15 cellular contexts compared by ENCODE assay signal in genomic region chr12:20120296-20120695, GRCh38.
"Had no signal": no experiment of that assay in that cellular context is flagged by ENCODE, and none has a peak within 500 bp of the region (broad histone marks: within the 10 kb centered on the region; RNA-seq: fewer than 3 reads in every experiment).

No MANE protein-coding gene starts in this region.

- H3K27ac ChIP-seq: esophagus muscularis mucosa, neural progenitor cell, ovary, tibial nerve had no signal

- ATAC-seq: activated CD4-positive, CD25-positive, alpha-beta regulatory T cell treated with anti-CD3 and anti-CD28 coated beads, Interleukin-2, amount 50 U/mL, for 24 hours; activated CD8-positive, alpha-beta memory T cell treated with anti-CD3 and anti-CD28 coated beads, Interleukin-2, amount 10 ng/mL, durations not matched to agents 7 days and 5 days had no signal

- H3K27me3 Mint-ChIP-seq: activated CD8-positive, alpha-beta memory T cell treated with anti-CD3 and anti-CD28 coated beads, Interleukin-2, amount 10 ng/mL, durations not matched to agents 7 days and 5 days; activated naive CD8-positive, alpha-beta T cell treated with anti-CD3 and anti-CD28 coated beads for 36 hours; activated T-cell treated with anti-CD3 and anti-CD28 coated beads, Interleukin-2, amount 50 U/mL, for 24 hours had no signal

- DNase-seq: activated CD4-positive, alpha-beta T cell treated with anti-CD3 and anti-CD28 coated beads, Interleukin-2, amount 50 U/mL, for 4 hours; activated CD8-positive, alpha-beta memory T cell treated with anti-CD3 and anti-CD28 coated beads, Interleukin-2, amount 10 ng/mL, durations not matched to agents 7 days and 5 days; activated gamma-delta T cell treated with Interleukin-2 at 50 U/mL for 16 hours; activated naive CD8-positive, alpha-beta T cell treated with anti-CD3 and anti-CD28 coated beads for 36 hours; activated T-cell treated with anti-CD3 and anti-CD28 coated beads, Interleukin-2, amount 50 U/mL, for 24 hours; caudate nucleus; cortex of kidney; foreskin melanocyte; kidney glomerular epithelial cell; ovary; SHP77 treated with DMSO at 0.1 percent for 48 hours had no signal

- H3K4me3 Mint-ChIP-seq: activated CD8-positive, alpha-beta memory T cell treated with anti-CD3 and anti-CD28 coated beads, Interleukin-2, amount 10 ng/mL, durations not matched to agents 7 days and 5 days; activated naive CD8-positive, alpha-beta T cell treated with anti-CD3 and anti-CD28 coated beads for 36 hours; activated T-cell treated with anti-CD3 and anti-CD28 coated beads, Interleukin-2, amount 50 U/mL, for 24 hours; neural progenitor cell had no signal

- H3K27ac Mint-ChIP-seq: activated CD8-positive, alpha-beta memory T cell treated with anti-CD3 and anti-CD28 coated beads, Interleukin-2, amount 10 ng/mL, durations not matched to agents 7 days and 5 days; activated naive CD8-positive, alpha-beta T cell treated with anti-CD3 and anti-CD28 coated beads for 36 hours; activated T-cell treated with anti-CD3 and anti-CD28 coated beads, Interleukin-2, amount 50 U/mL, for 24 hours; neural progenitor cell had no signal

- H3K36me3 Mint-ChIP-seq: activated CD8-positive, alpha-beta memory T cell treated with anti-CD3 and anti-CD28 coated beads, Interleukin-2, amount 10 ng/mL, durations not matched to agents 7 days and 5 days; activated naive CD8-positive, alpha-beta T cell treated with anti-CD3 and anti-CD28 coated beads for 36 hours; neural progenitor cell had no signal

- H3K4me3 ChIP-seq: esophagus muscularis mucosa, neural progenitor cell, ovary, tibial nerve had no signal

- H3K9me3 Mint-ChIP-seq: activated naive CD8-positive, alpha-beta T cell treated with anti-CD3 and anti-CD28 coated beads for 36 hours had no signal

- H3K9me3 ChIP-seq: ovary had no signal

- H3K36me3 ChIP-seq: esophagus muscularis mucosa, neural progenitor cell, ovary, tibial nerve had no signal

- H3K4me1 ChIP-seq: tibial nerve had no signal

- H3K27me3 ChIP-seq: esophagus muscularis mucosa, neural progenitor cell, ovary, tibial nerve had no signal

- H3K4me1 Mint-ChIP-seq: activated CD8-positive, alpha-beta memory T cell treated with anti-CD3 and anti-CD28 coated beads, Interleukin-2, amount 10 ng/mL, durations not matched to agents 7 days and 5 days; activated naive CD8-positive, alpha-beta T cell treated with anti-CD3 and anti-CD28 coated beads for 36 hours; neural progenitor cell had no signal
